12 cellular contexts compared by ENCODE assay signal in the genomic region with DNA sequence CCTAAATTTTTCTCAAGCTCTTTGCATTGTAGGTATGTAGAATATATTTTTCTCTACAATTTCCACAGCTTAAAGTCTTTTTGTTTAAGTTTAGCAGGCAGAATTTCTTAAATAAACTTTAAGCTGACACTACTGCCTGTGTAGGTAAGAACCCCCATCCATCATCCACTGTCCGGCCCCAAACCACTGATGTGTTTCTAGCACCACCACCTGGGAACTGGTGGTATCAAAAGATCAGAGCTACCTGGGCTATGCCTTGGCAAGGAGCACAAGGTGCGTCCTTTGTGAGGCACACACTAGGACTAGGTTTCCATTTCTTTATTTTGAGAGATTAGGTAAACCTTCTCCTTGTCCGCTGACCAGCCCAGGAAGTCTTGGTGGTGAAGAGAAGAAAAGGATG. TPM values are rescaled to one million over a fixed set of nuclear protein-coding genes. Genes with fewer than 3 reads are reported as not detected.
DNase-seq lines count a peak whose midpoint lies in the region; ATAC-seq and TF ChIP-seq lines count a peak whose summit lies in the region.
"Had no signal": no experiment of that assay in that cellular context is flagged by ENCODE, and none has a peak within 500 bp of the region (broad histone marks: within the 10 kb centered on the region; RNA-seq: fewer than 3 reads in every experiment).

No MANE protein-coding gene starts in this region.

- H3K27me3 ChIP-seq in Karpas-422 (ENCODE audit: low read length) (no peaks in the 10 kb centered on the region), left lung (peaks cover 0 to 38% of the 10 kb centered on the region in 2 donors)

- H3K4me3 ChIP-seq in Karpas-422 (ENCODE audit: low read length) (no peak overlapping the region), left lung (no peak overlapping the region), foreskin fibroblast (ENCODE audit: low read depth in 1 of 2, low read length in 2 of 2) (no peak overlapping the region)
- H3K4me3 ChIP-seq: lung had no signal

- H3K27ac ChIP-seq in Karpas-422 (ENCODE audit: low read length) (no peak overlapping the region), left lung (no peak overlapping the region)

- H3K4me1 ChIP-seq in Karpas-422 (ENCODE audit: low read length) (no peaks in the 10 kb centered on the region), left lung (no peaks in the 10 kb centered on the region)

- H3K9ac ChIP-seq in Karpas-422 (ENCODE audit: low read length): no peak overlapping the region

- no peaks in the 10 kb centered on the region for H3K9me3 ChIP-seq in Karpas-422 (ENCODE audit: low read length)
- H3K9me3 ChIP-seq in left lung: no peaks in the 10 kb centered on the region

- TF ChIP-seq CTCF in left lung (IDR thresholded peaks at IDR 0.05) (no peak), foreskin fibroblast (IDR thresholded peaks at IDR 0.05; ENCODE audit: low read depth, low read length) (no peak)

- intact Hi-C loops in left lung (cut with DNase I): no loop called here

- no peaks in the 10 kb centered on the region for H3K79me2 ChIP-seq in Karpas-422 (ENCODE audit: low read length)

- H2AFZ ChIP-seq in Karpas-422 (ENCODE audit: low read length): no peak overlapping the region

- H3K4me2 ChIP-seq in Karpas-422 (ENCODE audit: low read depth, low read length, poor library complexity, severe bottlenecking): no peak overlapping the region

- no peaks in the 10 kb centered on the region for H3K36me3 ChIP-seq in Karpas-422 (ENCODE audit: insufficient read depth, low read length)
- H3K36me3 ChIP-seq in left lung: no peaks in the 10 kb centered on the region

- DNase-seq in ELR (ENCODE audit: low read depth): peak; percentile 30
- peak; percentile 72 for DNase-seq in Karpas-422
- DNase-seq in SW480 (ENCODE audit: low spot score): peak; percentile 26
- DNase-seq in left lung: no peak
- DNase-seq in activated CD8-positive, alpha-beta memory T cell treated with anti-CD3 and anti-CD28 coated beads, Interleukin-2, amount 50 U/mL, for 4 hours: no peak
- DNase-seq in foreskin fibroblast: no peak
- DNase-seq in stimulated activated CD4-positive, alpha-beta T cell treated with anti-CD3 and anti-CD28 coated beads, Interleukin-12 subunit alpha, Interleukin-12 subunit beta, amount 100 ng/mL, for 4 hours: no peak
- DNase-seq: NCI-H1092 treated with DMSO at 0.1 percent for 48 hours had no signal

- peak; percentile 38 for ATAC-seq in left lung
- no peak for ATAC-seq in GM21390 (IDR thresholded peaks at IDR 0.05; ENCODE audit: unreplicated experiment)

- no peaks in the 10 kb centered on the region for H4K20me1 ChIP-seq in Karpas-422 (ENCODE audit: insufficient read depth, low read depth, low read length)

- no peaks in the 10 kb centered on the region for H3K9me2 ChIP-seq in Karpas-422 (replicated peaks; ENCODE audit: insufficient read depth, low read length)

RNA-seq across cellular contexts. Expression of gene LELP1, which starts 10.5 kb away (rescaled TPM):
- not detected in 2 replicates for total RNA-seq in Karpas-422 (2014; rRNA removed; shearing (Covaris generic); ENCODE audit: low replicate concordance)
- not detected for total RNA-seq in left lung
- total RNA-seq: activated CD8-positive, alpha-beta memory T cell treated with anti-CD3 and anti-CD28 coated beads for 36 hours; dermis microvascular lymphatic vessel endothelial cell; lung had no signal

RNA-seq across cellular contexts. Expression of gene PRR9, which starts 24.7 kb away (rescaled TPM):
- total RNA-seq in Karpas-422 (2014; rRNA removed; shearing (Covaris generic); ENCODE audit: low replicate concordance): not detected in 2 replicates
- total RNA-seq in left lung: not detected
- total RNA-seq: activated CD8-positive, alpha-beta memory T cell treated with anti-CD3 and anti-CD28 coated beads for 36 hours; lung had no signal

RNA-seq across cellular contexts. Expression of gene SPRR2G, which starts 42.0 kb away (rescaled TPM):
- total RNA-seq in Karpas-422 (2014; rRNA removed; shearing (Covaris generic); ENCODE audit: low replicate concordance): not detected in 2 replicates
- not detected for total RNA-seq in left lung
- total RNA-seq: activated CD8-positive, alpha-beta memory T cell treated with anti-CD3 and anti-CD28 coated beads for 36 hours; dermis microvascular lymphatic vessel endothelial cell; lung had no signal

Comparison
In these comparisons a context has a peak if more than half of its experiments do, and no peak if none do; other contexts are left out.
1. DNase-seq: peak in ELR (single experiment), Karpas-422 (single experiment) and SW480 (single experiment); none in left lung (0 of 2), activated CD8-positive, alpha-beta memory T cell treated with anti-CD3 and anti-CD28 coated beads, Interleukin-2, amount 50 U/mL, for 4 hours (single experiment), foreskin fibroblast (0 of 2) and stimulated activated CD4-positive, alpha-beta T cell treated with anti-CD3 and anti-CD28 coated beads, Interleukin-12 subunit alpha, Interleukin-12 subunit beta, amount 100 ng/mL, for 4 hours (single experiment).